8 cellular contexts compared by ENCODE assay signal in genomic region chr13:110713981-110714797, GRCh38. TPM values are rescaled to one million over a fixed set of nuclear protein-coding genes. Genes with fewer than 3 reads are reported as not detected.
DNase-seq lines count a peak whose midpoint lies in the region; ATAC-seq and TF ChIP-seq lines count a peak whose summit lies in the region.

No MANE protein-coding gene starts in this region.

- H3K9me3 ChIP-seq in CD8-positive, alpha-beta T cell (ENCODE audit: low read length), result no peaks in the 10 kb centered on the region

- H3K27ac ChIP-seq in CD8-positive, alpha-beta T cell (ENCODE audit: low read depth, low read length), result peak overlapping the region; percentile 91

- H3K27ac Mint-ChIP-seq in CD8-positive, alpha-beta T cell, result peak overlapping the region; percentile 97
- H3K27ac Mint-ChIP-seq in central memory CD8-positive, alpha-beta T cell (ENCODE audit: low read depth), result peak overlapping the region; percentile 90

- POLR2A ChIA-PET in CD8-positive, alpha-beta T cell (lab: Charles Lee), result interaction anchor here (2.5 to 3.2 kb wide), 3 partner anchors 8 to 200 kb away, joined by 10 to 27 read pairs (median 15); partner anchors contain the start of genes ANKRD10, CARS2 and NAXD

- no peak for TF ChIP-seq CTCF in CD8-positive, alpha-beta T cell (IDR thresholded peaks at IDR 0.05)

- no peaks in the 10 kb centered on the region for H3K9me3 Mint-ChIP-seq in CD8-positive, alpha-beta T cell
- no peaks in the 10 kb centered on the region for H3K9me3 Mint-ChIP-seq in central memory CD8-positive, alpha-beta T cell

- H3K4me3 ChIP-seq in CD8-positive, alpha-beta T cell (ENCODE audit: low read depth, low read length), result peak overlapping the region; percentile 100

- peaks cover 29% of the 10 kb centered on the region for H3K4me1 ChIP-seq in CD8-positive, alpha-beta T cell (ENCODE audit: insufficient read depth, low read length)

- peak; percentile 66 to 89 (median 78) for DNase-seq in CD8-positive, alpha-beta T cell
- DNase-seq in LHCN-M2 (ENCODE audit: low read depth) (peak; percentile 31), left kidney (ENCODE audit: low read depth, low spot score) (peak; percentile 87)
- DNase-seq in activated CD4-positive, CD25-positive, alpha-beta regulatory T cell treated with anti-CD3 and anti-CD28 coated beads, Interleukin-2, amount 50 U/mL, for 16 hours (ENCODE audit: low read depth, low spot score), result peak; percentile 51
- peak; percentile 52 to 53 for DNase-seq in central memory CD8-positive, alpha-beta T cell (ENCODE audit: low spot score in 2 of 2)
- DNase-seq in stimulated activated CD4-positive, alpha-beta T cell treated with anti-CD3 and anti-CD28 coated beads, Interleukin-2, amount 100 ng/mL, for 24 hours, result peak; percentile 66 to 72

- intact Hi-C loops in CD8-positive, alpha-beta T cell (cut with DNase I, micrococcal nuclease), result loop anchor here (1.0 to 10.0 kb wide), 6 partner anchors 31 to 1871 kb away; partner anchors contain the start of genes IRS2 (in 2 of the 2), ANKRD10 (in 1 of the 2) and TUBGCP3 (in 1 of the 2)

- ATAC-seq in CD8-positive, alpha-beta T cell, result peak; percentile 9
- ATAC-seq in central memory CD8-positive, alpha-beta T cell (replicated peaks; ENCODE audit: extremely low read depth, poor library complexity, severe bottlenecking), result peak; percentile 5
- ATAC-seq in GM21528 (IDR thresholded peaks at IDR 0.05; ENCODE audit: low FRiP score, unreplicated experiment) (no peak), HG02840 (IDR thresholded peaks at IDR 0.05; ENCODE audit: low FRiP score, unreplicated experiment) (no peak)

- peak overlapping the region; percentile 99 for H3K4me3 Mint-ChIP-seq in CD8-positive, alpha-beta T cell
- peak overlapping the region; percentile 95 for H3K4me3 Mint-ChIP-seq in central memory CD8-positive, alpha-beta T cell

- CTCF ChIA-PET in CD8-positive, alpha-beta T cell (lab: Charles Lee), result no interaction called here

- no peaks in the 10 kb centered on the region for H3K36me3 ChIP-seq in CD8-positive, alpha-beta T cell (ENCODE audit: insufficient read depth, low read length)

- H3K4me1 Mint-ChIP-seq in CD8-positive, alpha-beta T cell (ENCODE audit: low read depth), result peaks cover 29% of the 10 kb centered on the region
- peaks cover 18% of the 10 kb centered on the region for H3K4me1 Mint-ChIP-seq in central memory CD8-positive, alpha-beta T cell

- no peaks in the 10 kb centered on the region for H3K27me3 Mint-ChIP-seq in CD8-positive, alpha-beta T cell (ENCODE audit: low read depth)
- H3K27me3 Mint-ChIP-seq in central memory CD8-positive, alpha-beta T cell, result no peaks in the 10 kb centered on the region

- peaks cover 15% of the 10 kb centered on the region for H3K36me3 Mint-ChIP-seq in CD8-positive, alpha-beta T cell
- peaks cover 38% of the 10 kb centered on the region for H3K36me3 Mint-ChIP-seq in central memory CD8-positive, alpha-beta T cell (ENCODE audit: insufficient read depth)

- H3K27me3 ChIP-seq in CD8-positive, alpha-beta T cell (ENCODE audit: insufficient read depth, low read length), result no peaks in the 10 kb centered on the region

RNA-seq across cellular contexts. Expression of gene ING1, which starts 0.7 kb away (rescaled TPM):
- total RNA-seq in CD8-positive, alpha-beta T cell, result 10 to 100 TPM; 14.9 to 15.6 TPM
- 7.8 and 14.8 TPM in 2 replicates for total RNA-seq in LHCN-M2 (2014; rRNA removed)
- polyA plus RNA-seq in LHCN-M2 (2012), result 7.3 TPM

RNA-seq across cellular contexts. Expression of gene CARS2, which starts 8.3 kb away (rescaled TPM):
- 10 to 100 TPM; 48.2 to 48.8 TPM for total RNA-seq in CD8-positive, alpha-beta T cell
- total RNA-seq in LHCN-M2 (2014; rRNA removed), result 94.8 and 114 TPM in 2 replicates
- polyA plus RNA-seq in LHCN-M2 (2012), result 84.8 TPM

Comparison
In these comparisons a context has a peak if more than half of its experiments do, and no peak if none do; other contexts are left out.
1. ATAC-seq: peak in CD8-positive, alpha-beta T cell (single experiment) and central memory CD8-positive, alpha-beta T cell (single experiment); none in GM21528 (single experiment) and HG02840 (single experiment).
2. DNase-seq: peak in every context shown above with its lines; median percentile 87 in left kidney; 78 in CD8-positive, alpha-beta T cell; 69 in stimulated activated CD4-positive, alpha-beta T cell treated with anti-CD3 and anti-CD28 coated beads, Interleukin-2, amount 100 ng/mL, for 24 hours; 52 in central memory CD8-positive, alpha-beta T cell; 51 in activated CD4-positive, CD25-positive, alpha-beta regulatory T cell treated with anti-CD3 and anti-CD28 coated beads, Interleukin-2, amount 50 U/mL, for 16 hours; 31 in LHCN-M2.